Comparison of ENCODE assay signal across 9 cellular contexts in genomic region chr20:347317-347639, GRCh38. TPM values are rescaled to one million over a fixed set of nuclear protein-coding genes. Genes with fewer than 3 reads are reported as not detected.
DNase-seq lines count a peak whose midpoint lies in the region; ATAC-seq, FAIRE-seq and TF ChIP-seq lines count a peak whose summit lies in the region.
"Had no signal": no experiment of that assay in that cellular context is flagged by ENCODE, and none has a peak within 500 bp of the region (broad histone marks: within the 10 kb centered on the region; RNA-seq: fewer than 3 reads in every experiment).

No MANE protein-coding gene starts in this region.

- POLR2A ChIA-PET in HCT116 (lab: Charles Lee): interaction anchor here (0.6 to 1.4 kb wide), 11 partner anchors 9 to 35 kb away, joined by 3 to 8 read pairs (median 4); partner anchors contain the start of genes SOX12 and TRIB3
- POLR2A ChIA-PET in activated CD8-positive, alpha-beta T cell treated with anti-CD3 and anti-CD28 coated beads, Interleukin-2, amount 10 ng/mL, durations not matched to agents 7 days and 5 days (lab: Charles Lee): interaction anchor here (1.0 kb wide), 1 partner anchor 50 kb away, joined by 4 read pairs; the partner anchor contains the start of gene ZCCHC3

- no peak for TF ChIP-seq CTCF in AG10803 (conservative IDR thresholded peaks at IDR 0.05; ENCODE audit: low read length)
- TF ChIP-seq CTCF in HCT116 (IDR thresholded peaks at IDR 0.05 in 2 of 3, conservative IDR thresholded peaks at IDR 0.05 in 1 of 3; ENCODE audit: borderline replicate concordance in 1 of 3, insufficient read depth in 1 of 3, low read depth in 2 of 3, low read length in 2 of 3): no peak
- TF ChIP-seq CTCF in keratinocyte (optimal IDR thresholded peaks at IDR 0.05 in 1 of 3, IDR thresholded peaks at IDR 0.05 in 1 of 3, conservative IDR thresholded peaks at IDR 0.05 in 1 of 3; ENCODE audit: extremely low read depth in 1 of 3, insufficient read depth in 2 of 3, low read length in 3 of 3): no peak

- peak overlapping the region; percentile 95 for H3K4me2 ChIP-seq in HCT116 (ENCODE audit: low read length)
- peak overlapping the region; percentile 90 for H3K4me2 ChIP-seq in keratinocyte (ENCODE audit: control insufficient read depth, extremely low read depth, insufficient read depth, low read depth, low read length)

- RAD21 ChIA-PET in HCT116 (lab: Charles Lee; ENCODE audit: low non-redundant PET in 1 of 2, low total read pairs in 2 of 2, uncharacterized antibody in 2 of 2, unreplicated experiment in 2 of 2): interaction anchor here in 1 of 2 experiments (1.0 kb wide), 1 partner anchor 17 kb away, joined by 3 read pairs; no protein-coding TSS in a partner anchor

- H4K20me1 ChIP-seq in HCT116 (ENCODE audit: insufficient read depth) (no peaks in the 10 kb centered on the region), keratinocyte (ENCODE audit: control insufficient read depth, extremely low read depth, insufficient read depth, low read length) (no peaks in the 10 kb centered on the region)

- H3K9ac ChIP-seq in HCT116 (ENCODE audit: low read length): peak overlapping the region; percentile 71
- H3K9ac ChIP-seq in keratinocyte (ENCODE audit: control insufficient read depth, extremely low read depth, insufficient read depth, low read length): peak overlapping the region; percentile 72

- H3K9me3 ChIP-seq in HCT116 (ENCODE audit: control insufficient read depth in 1 of 2, insufficient read depth in 1 of 2, low read depth in 1 of 2, low read length in 2 of 2) (peaks cover 0 to 11% of the 10 kb centered on the region in 2 experiments; a peak in 2 of 4 replicates), keratinocyte (ENCODE audit: control insufficient read depth, low read depth, low read length) (peaks cover 4% of the 10 kb centered on the region), thymus (ENCODE audit: control insufficient read depth) (no peaks in the 10 kb centered on the region)

- ATAC-seq in HCT116: no peak
- no peak for ATAC-seq in activated CD8-positive, alpha-beta T cell treated with anti-CD3 and anti-CD28 coated beads, Interleukin-2, amount 10 ng/mL, durations not matched to agents 7 days and 5 days

- H3K9me1 ChIP-seq in keratinocyte (ENCODE audit: control insufficient read depth, extremely low read depth, insufficient read depth, low read length): no peaks in the 10 kb centered on the region

- peak overlapping the region; percentile 72; the same call in 1 of the 2 replicates for H3K27ac ChIP-seq in HCT116 (ENCODE audit: low read depth, low read length)
- H3K27ac ChIP-seq in keratinocyte (ENCODE audit: control insufficient read depth, insufficient read depth, low read length): no peak overlapping the region
- no peak overlapping the region for H3K27ac ChIP-seq in thymus (ENCODE audit: low read depth)

- intact Hi-C loops in HCT116 (cut with micrococcal nuclease): no loop called here
- intact Hi-C loops in posterior cingulate gyrus (cut with DNase I): no loop called here

- peaks cover 6% of the 10 kb centered on the region for H3K27me3 Mint-ChIP-seq in activated CD8-positive, alpha-beta T cell treated with anti-CD3 and anti-CD28 coated beads, Interleukin-2, amount 10 ng/mL, durations not matched to agents 7 days and 5 days (ENCODE audit: low read depth)

- H3K4me1 ChIP-seq in HCT116 (ENCODE audit: control insufficient read depth in 1 of 2, insufficient read depth in 2 of 2, low read length in 2 of 2) (peaks cover 9 to 26% of the 10 kb centered on the region in 2 experiments), keratinocyte (ENCODE audit: control insufficient read depth, extremely low read depth, insufficient read depth, low read length) (no peaks in the 10 kb centered on the region), thymus (ENCODE audit: control insufficient read depth, insufficient read depth, low read length) (peaks cover 3% of the 10 kb centered on the region)

- DNase-seq in AG10803 (ENCODE audit: low read depth): no peak
- no peak for DNase-seq in HCT116 (ENCODE audit: low read depth, low spot score)
- no peak for DNase-seq in activated CD8-positive, alpha-beta T cell treated with anti-CD3 and anti-CD28 coated beads, Interleukin-2, amount 10 ng/mL, durations not matched to agents 7 days and 5 days
- DNase-seq in keratinocyte (ENCODE audit: low read depth, low spot score): no peak
- DNase-seq in posterior cingulate gyrus: no peak
- no peak for DNase-seq in DMS79 treated with DMSO at 0.1 percent for 48 hours (lab: John Stamatoyannopoulos, UW)
- DNase-seq in midbrain (lab: John Stamatoyannopoulos, UW): no peak

- FAIRE-seq in keratinocyte (lab: Jason Lieb, UNC): no peak
- FAIRE-seq: islet of Langerhans had no signal

- H3K9me2 ChIP-seq in HCT116 (ENCODE audit: insufficient read depth): no peaks in the 10 kb centered on the region

- no peaks in the 10 kb centered on the region for H3K9me3 Mint-ChIP-seq in activated CD8-positive, alpha-beta T cell treated with anti-CD3 and anti-CD28 coated beads, Interleukin-2, amount 10 ng/mL, durations not matched to agents 7 days and 5 days (ENCODE audit: insufficient read depth)

- no peaks in the 10 kb centered on the region for H3K27me3 ChIP-seq in HCT116 (ENCODE audit: insufficient read depth, low read length)
- H3K27me3 ChIP-seq in keratinocyte (ENCODE audit: control insufficient read depth, extremely low read depth, insufficient read depth, low read length): no peaks in the 10 kb centered on the region
- H3K27me3 ChIP-seq in thymus (ENCODE audit: control insufficient read depth, insufficient read depth): no peaks in the 10 kb centered on the region

- no peaks in the 10 kb centered on the region for H3K79me2 ChIP-seq in HCT116 (ENCODE audit: insufficient read depth, low read length)
- H3K79me2 ChIP-seq in keratinocyte (ENCODE audit: control insufficient read depth, insufficient read depth, low read length): no peaks in the 10 kb centered on the region

- H3K4me3 ChIP-seq in AG10803 (ENCODE audit: low read length): peak overlapping the region; percentile 75
- H3K4me3 ChIP-seq in HCT116 (replicated peaks in 1 of 2; ENCODE audit: low read depth in 1 of 2, low read length in 2 of 2): peak overlapping the region; percentile 64 to 80
- peak overlapping the region; percentile 67 to 79 (median 76) for H3K4me3 ChIP-seq in keratinocyte (ENCODE audit: control insufficient read depth in 2 of 3, extremely low read depth in 1 of 3, insufficient read depth in 2 of 3, low read depth in 1 of 3, low read length in 3 of 3)
- H3K4me3 ChIP-seq in thymus (ENCODE audit: low read length): peak overlapping the region; percentile 66

- no peak for TF ChIP-seq POLR2A in HCT116 (IDR thresholded peaks at IDR 0.05; ENCODE audit: borderline replicate concordance, extremely low read depth, insufficient read depth, insufficient read length)

- dilution Hi-C loops in keratinocyte (cut with MboI; ENCODE audit: extremely low pct_ligation_motif_present, low sequenced_read_pairs): no loop called here

- peak overlapping the region; percentile 81 for H3K4me3 Mint-ChIP-seq in activated CD8-positive, alpha-beta T cell treated with anti-CD3 and anti-CD28 coated beads, Interleukin-2, amount 10 ng/mL, durations not matched to agents 7 days and 5 days

- no peak for TF ChIP-seq RAD21 in HCT116 (IDR thresholded peaks at IDR 0.05; ENCODE audit: low read depth)

- CTCF ChIA-PET in HCT116 (lab: Charles Lee): interaction anchor here (0.7 to 1.1 kb wide), 4 partner anchors 14 to 298 kb away, joined by 3 to 5 read pairs (median 4); no protein-coding TSS in a partner anchor
- CTCF ChIA-PET in activated CD8-positive, alpha-beta T cell treated with anti-CD3 and anti-CD28 coated beads, Interleukin-2, amount 10 ng/mL, durations not matched to agents 7 days and 5 days (lab: Charles Lee): interaction anchor here (4.1 kb wide), 1 partner anchor 17 kb away, joined by 26 read pairs; no protein-coding TSS in a partner anchor

- BruUV-seq in HCT116 (replicated peaks; lab: Mats Ljungman, UMichigan): no TSS peak

- H2AFZ ChIP-seq in HCT116 (ENCODE audit: low read depth, low read length, poor library complexity, severe bottlenecking) (no peak overlapping the region), keratinocyte (ENCODE audit: control insufficient read depth, low read length) (peak overlapping the region; percentile 95)

- H3K36me3 Mint-ChIP-seq in activated CD8-positive, alpha-beta T cell treated with anti-CD3 and anti-CD28 coated beads, Interleukin-2, amount 10 ng/mL, durations not matched to agents 7 days and 5 days (ENCODE audit: low read depth): peaks cover 2% of the 10 kb centered on the region

- H3K36me3 ChIP-seq in HCT116 (ENCODE audit: control insufficient read depth in 1 of 2, insufficient read depth in 2 of 2, low read length in 2 of 2) (no peaks in the 10 kb centered on the region), keratinocyte (ENCODE audit: control insufficient read depth in 2 of 2, extremely low read depth in 1 of 2, insufficient read depth in 2 of 2, low read length in 2 of 2) (no peaks in the 10 kb centered on the region), thymus (ENCODE audit: control insufficient read depth, insufficient read depth) (no peaks in the 10 kb centered on the region)

- no peak overlapping the region for H3K27ac Mint-ChIP-seq in activated CD8-positive, alpha-beta T cell treated with anti-CD3 and anti-CD28 coated beads, Interleukin-2, amount 10 ng/mL, durations not matched to agents 7 days and 5 days

- WGBS in thymus: 1% methylated on average over 19 of the region's 19 CpGs

- peaks cover 29% of the 10 kb centered on the region for H3K4me1 Mint-ChIP-seq in activated CD8-positive, alpha-beta T cell treated with anti-CD3 and anti-CD28 coated beads, Interleukin-2, amount 10 ng/mL, durations not matched to agents 7 days and 5 days (ENCODE audit: low read depth)

RNA-seq across cellular contexts. Expression of gene NRSN2, which starts 0.4 kb away (rescaled TPM):
- total RNA-seq in HCT116 (2021; ENCODE audit: unreplicated experiment): 1.9 TPM
- 2.0 and 2.5 TPM in 2 replicates for polyA plus RNA-seq in HCT116 (2012)
- 1 to 10 TPM; 1.4 to 2.4 TPM for total RNA-seq in activated CD8-positive, alpha-beta T cell treated with anti-CD3 and anti-CD28 coated beads, Interleukin-2, amount 10 ng/mL, durations not matched to agents 7 days and 5 days
- polyA plus RNA-seq in keratinocyte (10.4 to 29.0 TPM (median 14.0 TPM) in 3 replicates), thymus (16.7 TPM)
- polyA plus RNA-seq in keratinocyte (2011; ENCODE audit: low read depth): 2.3 TPM
- polyA plus RNA-seq in keratinocyte (2011; cell fraction: cytosol; rRNA removed): 12.5 and 32.8 TPM in 2 replicates
- 15.1 and 26.5 TPM in 2 replicates for polyA plus RNA-seq in keratinocyte (2011; cell fraction: nucleus; rRNA removed)
- 10.6 and 21.1 TPM in 2 replicates for polyA plus RNA-seq in keratinocyte (2012; ENCODE audit: low replicate concordance)
- polyA minus RNA-seq in keratinocyte: 8.4 to 20.7 TPM (median 11.2 TPM) in 3 replicates
- 18.6 TPM for polyA minus RNA-seq in keratinocyte (2011; cell fraction: cytosol; rRNA and poly(A)+ RNA removed)
- 9.5 and 10.2 TPM in 2 replicates for polyA minus RNA-seq in keratinocyte (2011; cell fraction: nucleus; rRNA and poly(A)+ RNA removed)

RNA-seq across cellular contexts. Expression of gene SOX12, which starts 21.9 kb away (rescaled TPM):
- 40.4 TPM for total RNA-seq in HCT116 (2021; ENCODE audit: unreplicated experiment)
- polyA plus RNA-seq in HCT116 (2012): 21.0 and 24.0 TPM in 2 replicates
- total RNA-seq in activated CD8-positive, alpha-beta T cell treated with anti-CD3 and anti-CD28 coated beads, Interleukin-2, amount 10 ng/mL, durations not matched to agents 7 days and 5 days: 1 to 10 TPM; 5.5 to 5.8 TPM
- polyA plus RNA-seq in keratinocyte (1.4 to 3.5 TPM (median 1.9 TPM) in 3 replicates), thymus (4.7 TPM)
- 0.54 TPM for polyA plus RNA-seq in keratinocyte (2011; ENCODE audit: low read depth)
- 1.7 and 3.5 TPM in 2 replicates for polyA plus RNA-seq in keratinocyte (2011; cell fraction: cytosol; rRNA removed)
- 5.4 and 7.0 TPM in 2 replicates for polyA plus RNA-seq in keratinocyte (2011; cell fraction: nucleus; rRNA removed)
- 3.0 and 8.8 TPM in 2 replicates for polyA plus RNA-seq in keratinocyte (2012; ENCODE audit: low replicate concordance)
- polyA minus RNA-seq in keratinocyte: 1.2 to 4.6 TPM (median 1.3 TPM) in 3 replicates
- polyA minus RNA-seq in keratinocyte (2011; cell fraction: cytosol; rRNA and poly(A)+ RNA removed): 4.6 TPM
- polyA minus RNA-seq in keratinocyte (2011; cell fraction: nucleus; rRNA and poly(A)+ RNA removed): 1.7 and 2.2 TPM in 2 replicates

RNA-seq across cellular contexts. Expression of gene TRIB3, which starts 33.3 kb away (rescaled TPM):
- 113 TPM for total RNA-seq in HCT116 (2021; ENCODE audit: unreplicated experiment)
- 184 and 189 TPM in 2 replicates for polyA plus RNA-seq in HCT116 (2012)
- total RNA-seq in activated CD8-positive, alpha-beta T cell treated with anti-CD3 and anti-CD28 coated beads, Interleukin-2, amount 10 ng/mL, durations not matched to agents 7 days and 5 days: 10 to 100 TPM; 32.6 to 32.8 TPM
- polyA plus RNA-seq in keratinocyte: 52.6 to 68.4 TPM (median 57.6 TPM) in 3 replicates
- 13.0 TPM for polyA plus RNA-seq in keratinocyte (2011; ENCODE audit: low read depth)
- 55.6 and 70.2 TPM in 2 replicates for polyA plus RNA-seq in keratinocyte (2011; cell fraction: cytosol; rRNA removed)
- polyA plus RNA-seq in keratinocyte (2011; cell fraction: nucleus; rRNA removed): 36.6 and 44.0 TPM in 2 replicates
- polyA plus RNA-seq in keratinocyte (2012; ENCODE audit: low replicate concordance): 56.1 and 108 TPM in 2 replicates
- 52.9 to 56.4 TPM (median 53.6 TPM) in 3 replicates for polyA minus RNA-seq in keratinocyte
- 103 TPM for polyA minus RNA-seq in keratinocyte (2011; cell fraction: cytosol; rRNA and poly(A)+ RNA removed)
- 29.4 and 35.6 TPM in 2 replicates for polyA minus RNA-seq in keratinocyte (2011; cell fraction: nucleus; rRNA and poly(A)+ RNA removed)
- polyA plus RNA-seq in thymus: 10.1 TPM

RNA-seq across cellular contexts. Expression of gene ZCCHC3, which starts 49.9 kb away (rescaled TPM):
- 19.3 TPM for total RNA-seq in HCT116 (2021; ENCODE audit: unreplicated experiment)
- 12.2 and 13.8 TPM in 2 replicates for polyA plus RNA-seq in HCT116 (2012)
- 10 to 100 TPM; 28.4 to 29.0 TPM for total RNA-seq in activated CD8-positive, alpha-beta T cell treated with anti-CD3 and anti-CD28 coated beads, Interleukin-2, amount 10 ng/mL, durations not matched to agents 7 days and 5 days
- polyA plus RNA-seq in keratinocyte (4.9 to 6.8 TPM (median 5.7 TPM) in 3 replicates), thymus (21.8 TPM)
- polyA plus RNA-seq in keratinocyte (2011; ENCODE audit: low read depth): 1.8 TPM
- 3.5 and 4.4 TPM in 2 replicates for polyA plus RNA-seq in keratinocyte (2011; cell fraction: cytosol; rRNA removed)
- polyA plus RNA-seq in keratinocyte (2011; cell fraction: nucleus; rRNA removed): 6.5 and 6.8 TPM in 2 replicates
- polyA plus RNA-seq in keratinocyte (2012; ENCODE audit: low replicate concordance): 3.7 and 5.9 TPM in 2 replicates
- polyA minus RNA-seq in keratinocyte: 3.6 to 5.8 TPM (median 3.7 TPM) in 3 replicates
- polyA minus RNA-seq in keratinocyte (2011; cell fraction: cytosol; rRNA and poly(A)+ RNA removed): 8.1 TPM
- polyA minus RNA-seq in keratinocyte (2011; cell fraction: nucleus; rRNA and poly(A)+ RNA removed): 3.7 and 4.0 TPM in 2 replicates

RNA-seq across cellular contexts. Expression of gene C20orf96, which starts 56.7 kb away (rescaled TPM):
- total RNA-seq in HCT116 (2021; ENCODE audit: unreplicated experiment): 22.1 TPM
- 16.9 and 18.7 TPM in 2 replicates for polyA plus RNA-seq in HCT116 (2012)
- 1 to 10 TPM; 6.8 to 8.5 TPM for total RNA-seq in activated CD8-positive, alpha-beta T cell treated with anti-CD3 and anti-CD28 coated beads, Interleukin-2, amount 10 ng/mL, durations not matched to agents 7 days and 5 days
- 3.5 to 4.7 TPM (median 3.6 TPM) in 3 replicates for polyA plus RNA-seq in keratinocyte
- polyA plus RNA-seq in keratinocyte (2011; ENCODE audit: low read depth): 1.1 TPM
- 2.5 and 2.6 TPM in 2 replicates for polyA plus RNA-seq in keratinocyte (2011; cell fraction: cytosol; rRNA removed)
- polyA plus RNA-seq in keratinocyte (2011; cell fraction: nucleus; rRNA removed): 5.8 and 6.0 TPM in 2 replicates
- 1.8 and 2.2 TPM in 2 replicates for polyA plus RNA-seq in keratinocyte (2012; ENCODE audit: low replicate concordance)
- 0.89 to 2.6 TPM (median 0.96 TPM) in 3 replicates for polyA minus RNA-seq in keratinocyte
- polyA minus RNA-seq in keratinocyte (2011; cell fraction: cytosol; rRNA and poly(A)+ RNA removed): 2.1 TPM
- 1.3 and 1.7 TPM in 2 replicates for polyA minus RNA-seq in keratinocyte (2011; cell fraction: nucleus; rRNA and poly(A)+ RNA removed)
- polyA plus RNA-seq in thymus: 4.3 TPM
